In the genomic region with DNA sequence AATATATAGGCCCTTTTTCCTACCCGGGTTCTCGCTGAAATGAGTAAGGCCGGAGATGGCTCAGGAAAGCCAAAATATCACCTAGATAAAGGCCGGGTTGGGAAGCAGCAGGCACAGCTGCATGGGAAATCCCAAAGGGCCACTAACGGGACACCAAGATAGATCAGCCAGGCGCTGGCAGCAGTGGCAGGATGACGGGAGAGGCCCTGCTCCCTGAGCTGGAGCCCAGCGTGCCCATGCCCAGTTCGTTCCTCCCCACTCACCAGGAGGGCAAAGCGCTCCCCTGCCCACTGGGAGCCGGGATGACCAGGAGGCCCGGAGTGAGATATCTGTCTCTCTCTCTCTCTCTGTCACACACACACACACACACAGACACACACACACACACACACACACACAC, we compare ENCODE assay signal across 1 cellular context.
TF ChIP-seq lines count a peak whose summit lies in the region.

No MANE protein-coding gene starts in this region.

TF ChIP-seq in H1, 55 proteins besides CTCF, POLR2A, EP300 and RAD21 (continued from another document):
- no peak for TF ChIP-seq TAF1 (IDR thresholded peaks at IDR 0.05; ENCODE audit: low read depth, low read length)
- no peak for TF ChIP-seq SIRT6 (IDR thresholded peaks at IDR 0.05; ENCODE audit: low read length)
- no peak for TF ChIP-seq CEBPB (IDR thresholded peaks at IDR 0.05; ENCODE audit: low read depth, low read length)
- TF ChIP-seq MAFK (IDR thresholded peaks at IDR 0.05; ENCODE audit: low read depth, low read length) = no peak
- no peak for TF ChIP-seq PHF8 (conservative IDR thresholded peaks at IDR 0.05; ENCODE audit: low read depth, low read length)
- TF ChIP-seq SUZ12 (IDR thresholded peaks at IDR 0.05; ENCODE audit: low read length) = no peak
- no peak for TF ChIP-seq NANOG (IDR thresholded peaks at IDR 0.05; ENCODE audit: insufficient read depth, low read depth, low read length, poor library complexity, severe bottlenecking)
- no peak for TF ChIP-seq POU5F1 (IDR thresholded peaks at IDR 0.05; ENCODE audit: low read depth, low read length)
- no peak for TF ChIP-seq SP4 (IDR thresholded peaks at IDR 0.05; ENCODE audit: low read length)
- no peak for TF ChIP-seq TEAD4 (IDR thresholded peaks at IDR 0.05; ENCODE audit: low read depth, low read length)
TF ChIP-seq in H1: peak in this region for 0.
